16 cellular contexts compared by ENCODE assay signal in the genomic region with DNA sequence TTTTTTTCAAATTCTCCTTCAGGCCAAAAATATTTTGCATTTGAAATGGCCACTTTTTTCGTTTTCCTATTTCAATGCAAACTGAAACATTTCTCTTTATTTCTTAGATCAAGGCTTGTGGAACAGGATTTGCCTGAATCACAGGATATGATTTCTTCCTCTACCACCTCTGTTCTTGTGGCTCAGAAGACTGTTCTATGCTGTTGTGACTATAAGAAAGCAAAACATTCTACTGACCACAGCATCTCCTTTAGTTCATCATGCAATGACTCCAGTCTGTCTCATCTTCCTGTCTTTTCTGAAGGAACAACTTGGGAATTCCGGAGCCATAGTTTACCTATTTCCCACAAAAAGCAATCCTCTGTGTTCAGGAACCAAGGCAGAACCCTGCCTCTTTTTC. TPM values are rescaled to one million over a fixed set of nuclear protein-coding genes. Genes with fewer than 3 reads are reported as not detected.
DNase-seq lines count a peak whose midpoint lies in the region; ATAC-seq, FAIRE-seq and TF ChIP-seq lines count a peak whose summit lies in the region.
"Had no signal": no experiment of that assay in that cellular context is flagged by ENCODE, and none has a peak within 500 bp of the region (broad histone marks: within the 10 kb centered on the region; RNA-seq: fewer than 3 reads in every experiment).

No MANE protein-coding gene starts in this region.

- no peaks in the 10 kb centered on the region for H3K4me1 ChIP-seq in upper lobe of left lung
- H3K4me1 ChIP-seq: vagina had no signal

- TF ChIP-seq CTCF in AG04449 (IDR thresholded peaks at IDR 0.05; ENCODE audit: insufficient read depth, low read length, missing control alignments) (no peak), cardiac fibroblast (IDR thresholded peaks at IDR 0.05; ENCODE audit: low read depth, low read length) (no peak), upper lobe of left lung (IDR thresholded peaks at IDR 0.05) (no peak)

- POLR2A ChIA-PET in AG04449 (lab: Yijun Ruan, JAX) = interaction anchor here (1.0 kb wide), 1 partner anchor 139 kb away, joined by 3 read pairs; no protein-coding TSS in a partner anchor

- TF ChIP-seq POLR2A in upper lobe of left lung (IDR thresholded peaks at IDR 0.05) = no peak

- no peaks in the 10 kb centered on the region for H3K36me3 ChIP-seq in upper lobe of left lung
- H3K36me3 ChIP-seq: vagina had no signal

- DNase-seq in AG04449 (ENCODE audit: low read depth, low spot score) = peak; percentile 50
- DNase-seq in HTR-8/SVneo (ENCODE audit: insufficient read length, low spot score) = peak; percentile 32
- peak; percentile 19 to 88 for DNase-seq in cardiac fibroblast (ENCODE audit: low read depth in 2 of 2)
- DNase-seq in iris pigment epithelial cell (ENCODE audit: low read depth) = peak; percentile 64
- DNase-seq in upper lobe of left lung = no peak
- no peak for DNase-seq in activated CD4-positive, alpha-beta T cell treated with anti-CD3 and anti-CD28 coated beads, Interleukin-2, amount 50 U/mL, for 4 hours
- DNase-seq: ACHN, erythroblast, H9, NCI-H1694, NCI-H510A treated with DMSO at 0.1 percent for 48 hours, T-helper 1 cell had no signal

- H3K4me3 ChIP-seq in AG04449 (ENCODE audit: low read depth, low read length) = no peak overlapping the region
- no peak overlapping the region for H3K4me3 ChIP-seq in cardiac fibroblast (replicated peaks in 1 of 2; ENCODE audit: low read depth in 2 of 2, low read length in 2 of 2)
- no peak overlapping the region for H3K4me3 ChIP-seq in upper lobe of left lung
- H3K4me3 ChIP-seq: vagina had no signal

- no peak for FAIRE-seq in HTR-8/SVneo (lab: Jason Lieb, UNC)
- FAIRE-seq: D721Med had no signal

- H3K27ac ChIP-seq in upper lobe of left lung = no peak overlapping the region
- H3K27ac ChIP-seq: vagina had no signal

- ATAC-seq in upper lobe of left lung (ENCODE audit: low FRiP score in 2 of 2) = no peak
- ATAC-seq in HG03135 (IDR thresholded peaks at IDR 0.05; ENCODE audit: unreplicated experiment) = no peak
- ATAC-seq in GM19351 (IDR thresholded peaks at IDR 0.05; ENCODE audit: unreplicated experiment) = no peak

- no peak for TF ChIP-seq EP300 in upper lobe of left lung (IDR thresholded peaks at IDR 0.05)

- 56 to 66% methylated on average over 2 of the region's 2 CpGs for WGBS in upper lobe of left lung, 2 donors

- CTCF ChIA-PET in AG04449 (lab: Yijun Ruan, JAX) = no interaction called here

- no peaks in the 10 kb centered on the region for H3K9me3 ChIP-seq in upper lobe of left lung
- H3K9me3 ChIP-seq: vagina had no signal

- no peaks in the 10 kb centered on the region for H3K27me3 ChIP-seq in upper lobe of left lung
- H3K27me3 ChIP-seq: vagina had no signal

RNA-seq across cellular contexts. Expression of gene ZNF512, which starts 16.2 kb away (rescaled TPM):
- total RNA-seq in upper lobe of left lung = 10 to 100 TPM; 19.5 to 74.4 (median 26.4) TPM

Comparison
In these comparisons a context has a peak if more than half of its experiments do, and no peak if none do; other contexts are left out.
1. DNase-seq: peak in AG04449 (single experiment), HTR-8/SVneo (single experiment), cardiac fibroblast (2 of 2) and iris pigment epithelial cell (single experiment); none in upper lobe of left lung (0 of 2) and activated CD4-positive, alpha-beta T cell treated with anti-CD3 and anti-CD28 coated beads, Interleukin-2, amount 50 U/mL, for 4 hours (0 of 2).